ENCODE assay signal across 1 cellular context in genomic region chr4:70182517-70183167, GRCh38.
TF ChIP-seq lines count a peak whose summit lies in the region.

No MANE protein-coding gene starts in this region.

TF ChIP-seq in WTC11, 78 proteins besides CTCF, POLR2A, EP300 and RAD21:
- TF ChIP-seq, protein P1, sequence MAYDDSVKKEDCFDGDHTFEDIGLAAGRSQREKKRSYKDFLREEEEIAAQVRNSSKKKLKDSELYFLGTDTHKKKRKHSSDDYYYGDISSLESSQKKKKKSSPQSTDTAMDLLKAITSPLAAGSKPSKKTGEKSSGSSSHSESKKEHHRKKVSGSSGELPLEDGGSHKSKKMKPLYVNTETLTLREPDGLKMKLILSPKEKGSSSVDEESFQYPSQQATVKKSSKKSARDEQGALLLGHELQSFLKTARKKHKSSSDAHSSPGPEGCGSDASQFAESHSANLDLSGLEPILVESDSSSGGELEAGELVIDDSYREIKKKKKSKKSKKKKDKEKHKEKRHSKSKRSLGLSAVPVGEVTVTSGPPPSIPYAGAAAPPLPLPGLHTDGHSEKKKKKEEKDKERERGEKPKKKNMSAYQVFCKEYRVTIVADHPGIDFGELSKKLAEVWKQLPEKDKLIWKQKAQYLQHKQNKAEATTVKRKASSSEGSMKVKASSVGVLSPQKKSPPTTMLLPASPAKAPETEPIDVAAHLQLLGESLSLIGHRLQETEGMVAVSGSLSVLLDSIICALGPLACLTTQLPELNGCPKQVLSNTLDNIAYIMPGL (CRISPR knock-in tag; IDR thresholded peaks at IDR 0.05): no peak
- no peak for TF ChIP-seq ETV6 (CRISPR knock-in tag; IDR thresholded peaks at IDR 0.05)
- TF ChIP-seq NFATC4 (CRISPR knock-in tag; IDR thresholded peaks at IDR 0.05): no peak
- TF ChIP-seq, protein P2, sequence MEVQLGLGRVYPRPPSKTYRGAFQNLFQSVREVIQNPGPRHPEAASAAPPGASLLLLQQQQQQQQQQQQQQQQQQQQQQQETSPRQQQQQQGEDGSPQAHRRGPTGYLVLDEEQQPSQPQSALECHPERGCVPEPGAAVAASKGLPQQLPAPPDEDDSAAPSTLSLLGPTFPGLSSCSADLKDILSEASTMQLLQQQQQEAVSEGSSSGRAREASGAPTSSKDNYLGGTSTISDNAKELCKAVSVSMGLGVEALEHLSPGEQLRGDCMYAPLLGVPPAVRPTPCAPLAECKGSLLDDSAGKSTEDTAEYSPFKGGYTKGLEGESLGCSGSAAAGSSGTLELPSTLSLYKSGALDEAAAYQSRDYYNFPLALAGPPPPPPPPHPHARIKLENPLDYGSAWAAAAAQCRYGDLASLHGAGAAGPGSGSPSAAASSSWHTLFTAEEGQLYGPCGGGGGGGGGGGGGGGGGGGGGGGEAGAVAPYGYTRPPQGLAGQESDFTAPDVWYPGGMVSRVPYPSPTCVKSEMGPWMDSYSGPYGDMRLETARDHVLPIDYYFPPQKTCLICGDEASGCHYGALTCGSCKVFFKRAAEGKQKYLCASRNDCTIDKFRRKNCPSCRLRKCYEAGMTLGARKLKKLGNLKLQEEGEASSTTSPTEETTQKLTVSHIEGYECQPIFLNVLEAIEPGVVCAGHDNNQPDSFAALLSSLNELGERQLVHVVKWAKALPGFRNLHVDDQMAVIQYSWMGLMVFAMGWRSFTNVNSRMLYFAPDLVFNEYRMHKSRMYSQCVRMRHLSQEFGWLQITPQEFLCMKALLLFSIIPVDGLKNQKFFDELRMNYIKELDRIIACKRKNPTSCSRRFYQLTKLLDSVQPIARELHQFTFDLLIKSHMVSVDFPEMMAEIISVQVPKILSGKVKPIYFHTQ (CRISPR knock-in tag; IDR thresholded peaks at IDR 0.05): no peak
- TF ChIP-seq SMAD4 (CRISPR knock-in tag; IDR thresholded peaks at IDR 0.05): no peak
- TF ChIP-seq ZNF263 (CRISPR knock-in tag; IDR thresholded peaks at IDR 0.05; ENCODE audit: low read depth): no peak
- TF ChIP-seq TCF7 (CRISPR knock-in tag; IDR thresholded peaks at IDR 0.05; ENCODE audit: low read depth): no peak
- no peak for TF ChIP-seq TP53 (CRISPR knock-in tag; IDR thresholded peaks at IDR 0.05)
- peak; percentile 25; the same call in 1 of the 2 replicates for TF ChIP-seq GABPB1 (CRISPR knock-in tag; IDR thresholded peaks at IDR 0.05)
